Comparison of ENCODE assay signal across 10 cellular contexts in genomic region chr1:227793948-227794812, GRCh38. TPM values are rescaled to one million over a fixed set of nuclear protein-coding genes. Genes with fewer than 3 reads are reported as not detected.
A peak's percentile ranks its signal among the peaks of the same experiment; 100 is the strongest.
DNase-seq lines count a peak whose midpoint lies in the region; TF ChIP-seq lines count a peak whose summit lies in the region.
"Had no signal": no experiment of that assay in that cellular context is flagged by ENCODE, and none has a peak within 500 bp of the region (broad histone marks: within the 10 kb centered on the region; RNA-seq: fewer than 3 reads in every experiment).

No MANE protein-coding gene starts in this region.

- H3K4me3 ChIP-seq in BE2C (ENCODE audit: low read depth, low read length), result no peak overlapping the region
- H3K4me3 ChIP-seq in esophagus squamous epithelium, result peak overlapping the region in 1 of 4 donors; percentile 7
- H3K4me3 ChIP-seq in neural progenitor cell, result no peak overlapping the region

- WGBS in esophagus squamous epithelium, 2 donors, result no CpG with 5 or more reads among the region's 12 CpGs

- H4K20me1 ChIP-seq in neural progenitor cell (ENCODE audit: low read depth), result no peaks in the 10 kb centered on the region

- H3F3A ChIP-seq in neural progenitor cell (ENCODE audit: low read depth), result peaks cover 7% of the 10 kb centered on the region

- peaks cover 12% of the 10 kb centered on the region for H3K4me1 Mint-ChIP-seq in neural progenitor cell

- no peak overlapping the region for H3K9ac ChIP-seq in neural progenitor cell

- DNase-seq in BE2C, result peak; percentile 69
- peak; percentile 15 for DNase-seq in NCI-H226
- no peak for DNase-seq in esophagus squamous epithelium (lab: John Stamatoyannopoulos, UW)
- peak; percentile 89 for DNase-seq in neural progenitor cell (ENCODE audit: low spot score)
- DNase-seq in stimulated activated CD4-positive, alpha-beta T cell treated with anti-CD3 and anti-CD28 coated beads, Interleukin-1b, Interleukin-23, amount 100 ng/mL, for 48 hours, result no peak
- DNase-seq in cerebellum (ENCODE audit: low spot score), result no peak
- DNase-seq in C1 segment of cervical spinal cord (lab: John Stamatoyannopoulos, UW), result no peak
- no peak for DNase-seq in GM10266 (ENCODE audit: extremely low spot score)
- DNase-seq: activated naive CD4-positive, alpha-beta T cell had no signal

- no peaks in the 10 kb centered on the region for H3K79me2 ChIP-seq in neural progenitor cell (ENCODE audit: low read depth)

- peaks cover 16% of the 10 kb centered on the region for H3K27me3 Mint-ChIP-seq in neural progenitor cell (ENCODE audit: insufficient read depth, low read depth)

- H3K4me3 Mint-ChIP-seq in neural progenitor cell, result no peak overlapping the region

- no peaks in the 10 kb centered on the region for H3K9me3 ChIP-seq in BE2C
- H3K9me3 ChIP-seq in esophagus squamous epithelium, result no peaks in the 10 kb centered on the region
- no peaks in the 10 kb centered on the region for H3K9me3 ChIP-seq in neural progenitor cell (ENCODE audit: low read depth)

- H3K36me3 Mint-ChIP-seq in neural progenitor cell, result no peaks in the 10 kb centered on the region

- H3K27ac ChIP-seq in esophagus squamous epithelium (peak overlapping the region in 3 of 4 donors; percentile 30 to 62 (median 34)), neural progenitor cell (no peak overlapping the region)

- H3K4me2 ChIP-seq in neural progenitor cell, result peak overlapping the region; percentile 66

- TF ChIP-seq CTCF in BE2C (IDR thresholded peaks at IDR 0.05; ENCODE audit: low read depth, low read length), result no peak
- TF ChIP-seq CTCF in esophagus squamous epithelium (IDR thresholded peaks at IDR 0.05), result no peak
- TF ChIP-seq CTCF in neural progenitor cell (IDR thresholded peaks at IDR 0.05), result no peak
- no peak for TF ChIP-seq CTCF in GM10266 (IDR thresholded peaks at IDR 0.05; ENCODE audit: control insufficient read depth, insufficient read depth, low read depth, missing control alignments)

- H3K9me3 Mint-ChIP-seq in neural progenitor cell, result no peaks in the 10 kb centered on the region

- intact Hi-C loops in esophagus squamous epithelium (cut with DNase I), result no loop called here

- H3K36me3 ChIP-seq in BE2C (no peaks in the 10 kb centered on the region; the same call in 1 of the 2 replicates), esophagus squamous epithelium (no peaks in the 10 kb centered on the region), neural progenitor cell (no peaks in the 10 kb centered on the region)

- peak overlapping the region; percentile 25 for H3K27ac Mint-ChIP-seq in neural progenitor cell

- no peak overlapping the region for H2AFZ ChIP-seq in neural progenitor cell (replicated peaks)

- H3K4me1 ChIP-seq in BE2C (no peaks in the 10 kb centered on the region; the same call in 1 of the 2 replicates), esophagus squamous epithelium (peaks cover 13 to 61% (median 17%) of the 10 kb centered on the region in 3 donors), neural progenitor cell (peaks cover 18% of the 10 kb centered on the region)

- no peak for TF ChIP-seq POLR2A in esophagus squamous epithelium (IDR thresholded peaks at IDR 0.05)

- H3K27me3 ChIP-seq in BE2C, result no peaks in the 10 kb centered on the region
- peaks cover 0 to 28% (median 0%) of the 10 kb centered on the region in 4 donors for H3K27me3 ChIP-seq in esophagus squamous epithelium
- H3K27me3 ChIP-seq in neural progenitor cell, result peaks cover 8% of the 10 kb centered on the region

RNA-seq across cellular contexts. Expression of gene PRSS38, which starts 21.3 kb away (rescaled TPM):
- polyA plus RNA-seq in BE2C (2012; ENCODE audit: insufficient read depth, insufficient read length, low read depth), result not detected
- total RNA-seq in esophagus squamous epithelium, result not detected
- total RNA-seq in neural progenitor cell (ENCODE audit: low replicate concordance), result not detected in 2 replicates
- not detected for total RNA-seq in cerebellum
- total RNA-seq: lower leg skin had no signal

RNA-seq across cellular contexts. Expression of gene SNAP47, which starts 58.9 kb away (rescaled TPM):
- polyA plus RNA-seq in BE2C (2012; ENCODE audit: insufficient read depth, insufficient read length, low read depth), result 104 TPM
- total RNA-seq in esophagus squamous epithelium (10 to 100 TPM; 11.3 to 28.5 (median 20.2) TPM), neural progenitor cell (ENCODE audit: low replicate concordance) (52.8 and 54.8 TPM in 2 replicates), cerebellum (48.2 TPM)

RNA-seq across cellular contexts. Expression of gene JMJD4, which starts 59.1 kb away (rescaled TPM):
- polyA plus RNA-seq in BE2C (2012; ENCODE audit: insufficient read depth, insufficient read length, low read depth), result 38.7 TPM
- total RNA-seq in esophagus squamous epithelium (10 to 100 TPM; 13.4 to 20.0 (median 16.7) TPM), neural progenitor cell (ENCODE audit: low replicate concordance) (7.5 and 13.6 TPM in 2 replicates), cerebellum (12.5 TPM)

Comparison
In these comparisons a context has a peak if more than half of its experiments do, and no peak if none do; other contexts are left out.
1. DNase-seq: peak in BE2C (single experiment), NCI-H226 (single experiment) and neural progenitor cell (single experiment); none in esophagus squamous epithelium (single experiment), stimulated activated CD4-positive, alpha-beta T cell treated with anti-CD3 and anti-CD28 coated beads, Interleukin-1b, Interleukin-23, amount 100 ng/mL, for 48 hours (single experiment), cerebellum (single experiment), C1 segment of cervical spinal cord (0 of 14) and GM10266 (single experiment).